Comparison of ENCODE assay signal across 25 cellular contexts in the genomic region with DNA sequence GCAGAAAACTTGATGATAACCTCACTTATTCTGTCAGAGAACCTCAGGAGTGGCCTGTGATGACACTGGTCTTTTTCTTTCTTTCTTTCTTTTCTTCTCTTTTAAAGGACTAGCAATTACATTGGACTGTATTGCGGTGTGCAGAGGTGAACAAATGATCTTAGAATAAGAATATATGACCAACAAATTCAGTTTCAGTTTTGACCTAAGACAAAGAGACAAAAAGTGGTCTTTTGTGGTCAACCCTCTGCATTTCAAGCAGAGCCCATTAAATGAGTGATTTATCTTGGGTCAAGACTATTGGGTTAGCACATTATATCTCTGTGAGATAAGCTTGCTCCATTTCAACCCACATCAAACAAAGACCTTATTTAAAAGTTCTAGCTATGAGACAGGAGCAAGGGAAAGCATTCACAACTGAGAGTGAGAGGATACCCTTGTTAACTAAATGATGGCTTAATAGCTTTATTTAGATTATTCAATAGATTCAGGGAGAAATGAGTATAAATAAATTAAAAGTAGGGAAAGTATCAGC.
DNase-seq lines count a peak whose midpoint lies in the region; ATAC-seq and TF ChIP-seq lines count a peak whose summit lies in the region.
"Had no signal": no experiment of that assay in that cellular context is flagged by ENCODE, and none has a peak within 500 bp of the region (broad histone marks: within the 10 kb centered on the region; RNA-seq: fewer than 3 reads in every experiment).

No MANE protein-coding gene starts in this region.

- no peak for TF ChIP-seq CTCF in HL-60 (IDR thresholded peaks at IDR 0.05; ENCODE audit: insufficient read depth, low read length)

- H3K27me3 ChIP-seq in HL-60 (ENCODE audit: insufficient read depth, poor library complexity, severe bottlenecking): no peaks in the 10 kb centered on the region
- H3K27me3 ChIP-seq: SJCRH30 had no signal

- ATAC-seq in HG03139 (IDR thresholded peaks at IDR 0.05; ENCODE audit: unreplicated experiment): no peak
- ATAC-seq: CD8-positive, alpha-beta T cell; HCT116; PC-3; Right ventricle myocardium inferior had no signal

- DNase-seq in HL-60 (ENCODE audit: low read depth in 1 of 2, low spot score in 1 of 2) (no peak), SK-N-DZ (ENCODE audit: low spot score) (peak; percentile 47), foreskin melanocyte (peak; percentile 13), head of caudate nucleus (no peak), NCI-H1436 treated with DMSO at 0.1 percent for 48 hours (lab: John Stamatoyannopoulos, UW) (no peak), NCI-H510A treated with DMSO at 0.1 percent for 48 hours (lab: John Stamatoyannopoulos, UW) (no peak)
- DNase-seq: CD8-positive, alpha-beta T cell; DMS 273 treated with DMSO at 0.1 percent for 48 hours; DMS79; GF-D8; KBM-7; MM.1S; NCI-H1694 treated with DMSO at 0.1 percent for 48 hours; NCI-H2081; NCI-H2171; NCI-H345; NCI-H524 treated with DMSO at 0.1 percent for 48 hours; NCI-H774; PC-3; SJCRH30; T-helper 1 cell had no signal

- H3K4me3 ChIP-seq in HL-60 (replicated peaks; ENCODE audit: insufficient read depth, low read length): no peak overlapping the region
- H3K4me3 ChIP-seq: SJCRH30 had no signal

- intact Hi-C loops in head of caudate nucleus (cut with DNase I): no loop called here

- peak overlapping the region; percentile 13; the same call in 1 of the 2 replicates for H3K27ac ChIP-seq in HL-60 (replicated peaks)
- H3K27ac ChIP-seq: C4-2B, SJCRH30 had no signal

Comparison
In these comparisons a context has a peak if more than half of its experiments do, and no peak if none do; other contexts are left out.
1. DNase-seq: peak in SK-N-DZ (single experiment) and foreskin melanocyte (single experiment); none in HL-60 (0 of 2), head of caudate nucleus (0 of 42), NCI-H1436 treated with DMSO at 0.1 percent for 48 hours (single experiment) and NCI-H510A treated with DMSO at 0.1 percent for 48 hours (single experiment).